In the genomic region with DNA sequence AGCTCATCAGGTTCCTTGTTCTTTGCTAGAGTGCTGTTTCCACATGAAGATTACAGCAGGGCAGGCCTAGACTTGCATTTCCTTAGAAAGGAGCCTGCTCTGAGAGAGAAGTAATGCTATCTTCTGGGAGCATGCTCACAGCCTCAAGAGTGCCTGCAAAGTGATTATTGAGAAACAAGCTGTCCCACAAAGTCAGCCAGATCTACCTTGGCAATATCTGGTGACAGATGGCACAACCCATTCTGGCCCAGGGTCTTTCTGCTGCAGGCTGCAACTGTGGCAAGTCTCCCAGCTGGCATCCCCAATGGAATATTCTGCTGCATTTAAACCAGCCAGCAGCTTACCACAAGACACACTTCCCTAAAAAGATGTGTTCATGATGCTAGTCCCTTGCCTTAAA, we compare ENCODE assay signal across 1 cellular context.
TF ChIP-seq lines count a peak whose summit lies in the region.

No MANE protein-coding gene starts in this region.

TF ChIP-seq in WTC11, 78 proteins besides CTCF, POLR2A, EP300 and RAD21 (continued from another document):
- TF ChIP-seq, protein P1, sequence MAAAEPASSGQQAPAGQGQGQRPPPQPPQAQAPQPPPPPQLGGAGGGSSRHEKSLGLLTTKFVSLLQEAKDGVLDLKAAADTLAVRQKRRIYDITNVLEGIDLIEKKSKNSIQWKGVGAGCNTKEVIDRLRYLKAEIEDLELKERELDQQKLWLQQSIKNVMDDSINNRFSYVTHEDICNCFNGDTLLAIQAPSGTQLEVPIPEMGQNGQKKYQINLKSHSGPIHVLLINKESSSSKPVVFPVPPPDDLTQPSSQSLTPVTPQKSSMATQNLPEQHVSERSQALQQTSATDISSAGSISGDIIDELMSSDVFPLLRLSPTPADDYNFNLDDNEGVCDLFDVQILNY (CRISPR knock-in tag; IDR thresholded peaks at IDR 0.05) = no peak
TF ChIP-seq in WTC11: peak in this region for 0.
